1 cellular context compared by ENCODE assay signal in genomic region chr16:84416407-84417321, GRCh38.
TF ChIP-seq lines count a peak whose summit lies in the region.

No MANE protein-coding gene starts in this region.

TF ChIP-seq in HepG2, 621 proteins besides CTCF, POLR2A, EP300 and RAD21 (continues in another document):
- TF ChIP-seq HNF4A (CRISPR knock-in tag; IDR thresholded peaks at IDR 0.05) (peak; percentile 72), KMT2A (CRISPR knock-in tag; IDR thresholded peaks at IDR 0.05) (no peak), IKZF4 (CRISPR knock-in tag; IDR thresholded peaks at IDR 0.05; ENCODE audit: borderline replicate concordance, low read depth, not compliant biosample characterization) (no peak), STAG1 (CRISPR knock-in tag; IDR thresholded peaks at IDR 0.05) (no peak), HOMEZ (CRISPR knock-in tag; IDR thresholded peaks at IDR 0.05; ENCODE audit: low read depth) (no peak), TP53 (CRISPR knock-in tag; conservative IDR thresholded peaks at IDR 0.05) (no peak), MED8 (CRISPR knock-in tag; IDR thresholded peaks at IDR 0.05; ENCODE audit: insufficient replicate concordance) (no peak), ONECUT2 (CRISPR knock-in tag; IDR thresholded peaks at IDR 0.05) (no peak), RFX5 (IDR thresholded peaks at IDR 0.05; ENCODE audit: low read depth, low read length) (no peak), TAF15 (IDR thresholded peaks at IDR 0.05; ENCODE audit: low read depth, low read length, poor library complexity, severe bottlenecking) (no peak), TFDP2 (CRISPR knock-in tag; IDR thresholded peaks at IDR 0.05) (no peak), ZBTB7A (CRISPR knock-in tag; IDR thresholded peaks at IDR 0.05) (peak; percentile 23; the same call in 1 of the 2 replicates), KLF9 (CRISPR knock-in tag; IDR thresholded peaks at IDR 0.05; ENCODE audit: low read depth) (no peak), ZC3H4 (CRISPR knock-in tag; IDR thresholded peaks at IDR 0.05; ENCODE audit: borderline replicate concordance) (no peak), ZNF644 (CRISPR knock-in tag; IDR thresholded peaks at IDR 0.05; ENCODE audit: low read depth) (no peak), NR2F2 (IDR thresholded peaks at IDR 0.05; ENCODE audit: borderline replicate concordance, low read depth) (no peak), DNMT1 (CRISPR knock-in tag; IDR thresholded peaks at IDR 0.05) (no peak), TEAD2 (CRISPR knock-in tag; IDR thresholded peaks at IDR 0.05) (no peak), ZNF354B (CRISPR knock-in tag; IDR thresholded peaks at IDR 0.05) (no peak), SALL1 (CRISPR knock-in tag; IDR thresholded peaks at IDR 0.05) (peak; percentile 30; the same call in 1 of the 2 replicates), GATA4 (IDR thresholded peaks at IDR 0.05; ENCODE audit: borderline replicate concordance, low read depth) (no peak), JUN (CRISPR knock-in tag; IDR thresholded peaks at IDR 0.05) (no peak), HNRNPL (IDR thresholded peaks at IDR 0.05; ENCODE audit: low read depth, low read length) (no peak), ZNF773 (CRISPR knock-in tag; IDR thresholded peaks at IDR 0.05; ENCODE audit: borderline replicate concordance) (no peak), ZBTB33 (CRISPR knock-in tag; IDR thresholded peaks at IDR 0.05) (no peak), ZIK1 (CRISPR knock-in tag; IDR thresholded peaks at IDR 0.05; ENCODE audit: borderline replicate concordance, low read depth) (no peak), PRDM15 (CRISPR knock-in tag; IDR thresholded peaks at IDR 0.05) (peak; percentile 54; the same call in 1 of the 2 replicates), ZNF776 (CRISPR knock-in tag; IDR thresholded peaks at IDR 0.05) (no peak), ZNF691 (CRISPR knock-in tag; IDR thresholded peaks at IDR 0.05; ENCODE audit: borderline replicate concordance, low read depth) (no peak), MYPOP (CRISPR knock-in tag; IDR thresholded peaks at IDR 0.05) (no peak), ZNF263 (CRISPR knock-in tag; IDR thresholded peaks at IDR 0.05) (no peak), IRF9 (CRISPR knock-in tag; IDR thresholded peaks at IDR 0.05; ENCODE audit: borderline replicate concordance) (no peak), PAF1 (CRISPR knock-in tag; IDR thresholded peaks at IDR 0.05) (no peak), MLLT10 (CRISPR knock-in tag; IDR thresholded peaks at IDR 0.05) (no peak), SP5 (CRISPR knock-in tag; IDR thresholded peaks at IDR 0.05; ENCODE audit: borderline replicate concordance, low read depth) (no peak), ZNF556 (CRISPR knock-in tag; IDR thresholded peaks at IDR 0.05; ENCODE audit: borderline replicate concordance) (no peak), SNAPC2 (CRISPR knock-in tag; IDR thresholded peaks at IDR 0.05) (no peak), SNAPC5 (CRISPR knock-in tag; IDR thresholded peaks at IDR 0.05; ENCODE audit: borderline replicate concordance) (no peak), NR3C1 (CRISPR knock-in tag; IDR thresholded peaks at IDR 0.05) (no peak), GZF1 (CRISPR knock-in tag; IDR thresholded peaks at IDR 0.05) (no peak), ZBTB46 (CRISPR knock-in tag; IDR thresholded peaks at IDR 0.05; ENCODE audit: borderline replicate concordance) (no peak), CAMTA2 (CRISPR knock-in tag; IDR thresholded peaks at IDR 0.05; ENCODE audit: borderline replicate concordance) (no peak), KDM6A (CRISPR knock-in tag; IDR thresholded peaks at IDR 0.05; ENCODE audit: low read depth) (no peak), MED13 (CRISPR knock-in tag; IDR thresholded peaks at IDR 0.05) (no peak), POLR2G (IDR thresholded peaks at IDR 0.05; ENCODE audit: low read depth, low read length) (no peak), SKI (IDR thresholded peaks at IDR 0.05; ENCODE audit: partially characterized antibody) (peak; percentile 47), FOXA3 (CRISPR knock-in tag; IDR thresholded peaks at IDR 0.05) (no peak), SALL2 (CRISPR knock-in tag; IDR thresholded peaks at IDR 0.05) (no peak), ZNF597 (CRISPR knock-in tag; IDR thresholded peaks at IDR 0.05) (no peak), SOX13 (IDR thresholded peaks at IDR 0.05) (no peak), SOX13 (CRISPR knock-in tag; conservative IDR thresholded peaks at IDR 0.05 in 1 of 2, IDR thresholded peaks at IDR 0.05 in 1 of 2) (no peak), SAFB2 (CRISPR knock-in tag; IDR thresholded peaks at IDR 0.05; ENCODE audit: borderline replicate concordance, low read depth) (no peak), ATF7-NPFF (CRISPR knock-in tag; IDR thresholded peaks at IDR 0.05; ENCODE audit: low read depth) (no peak), PCBP2 (optimal IDR thresholded peaks at IDR 0.05; ENCODE audit: low read depth, low read length, poor library complexity, severe bottlenecking) (no peak), PRDM4 (CRISPR knock-in tag; IDR thresholded peaks at IDR 0.05; ENCODE audit: borderline replicate concordance) (no peak), GATAD2A (CRISPR knock-in tag; IDR thresholded peaks at IDR 0.05) (0 out of 2 replicates have a peak, but pooled peaks have one; percentile 46)
